8 cellular contexts compared by ENCODE assay signal in genomic region chr19:3185482-3186376, GRCh38. TPM values are rescaled to one million over a fixed set of nuclear protein-coding genes. Genes with fewer than 3 reads are reported as not detected.
A peak's percentile ranks its signal among the peaks of the same experiment; 100 is the strongest.
DNase-seq lines count a peak whose midpoint lies in the region; ATAC-seq and TF ChIP-seq lines count a peak whose summit lies in the region.

NCLN (plus strand) TSS chr19:3185930; CDS start chr19:3186031, 101 bp downstream.

- H3K4me3 Mint-ChIP-seq in CD4-positive, alpha-beta T cell, result peak within 1 kb of the TSS; percentile 93

- H3K9me3 ChIP-seq in CD4-positive, alpha-beta T cell (ENCODE audit: control insufficient read depth, low read length), result no peaks in the 10 kb centered on the region
- H3K9me3 ChIP-seq in lung (ENCODE audit: control insufficient read depth in 2 of 2, insufficient read depth in 1 of 2, low read length in 1 of 2), result no peaks in the 10 kb centered on the region

- peak within 1 kb of the TSS; percentile 93 for H3K4me3 ChIP-seq in lung

- 0% methylated on average over 67 to 90 of the region's 90 CpGs for WGBS in lung, 2 donors

- H3K27me3 Mint-ChIP-seq in CD4-positive, alpha-beta T cell, result no peaks in the 10 kb centered on the region

- DNase-seq in CD4-positive, alpha-beta T cell, result peak; percentile 88 to 96 (median 93)
- DNase-seq in HS-5 (ENCODE audit: low read depth) (peak; percentile 97), lung (ENCODE audit: low spot score) (peak; percentile 94)
- DNase-seq in NK-92 treated with Interleukin-12 subunit alpha and Interleukin-12 subunit beta, amount 100 ng/mL, for 24 hours (lab: John Stamatoyannopoulos, UW), result peak; percentile 91
- peak; percentile 98 for DNase-seq in activated CD8-positive, alpha-beta memory T cell treated with anti-CD3 and anti-CD28 coated beads for 24 hours
- peak; percentile 86 for DNase-seq in effector CD8-positive, alpha-beta T cell (lab: John Stamatoyannopoulos, UW)
- DNase-seq in stimulated activated CD4-positive, alpha-beta T cell treated with anti-CD3 and anti-CD28 coated beads, TNF-alpha, amount 100 ng/mL, for 4 hours (ENCODE audit: low read depth in 3 of 3), result peak; percentile 86 to 91 (median 91)

- peaks cover 0 to 8% of the 10 kb centered on the region in 2 donors for H3K36me3 ChIP-seq in lung (ENCODE audit: control insufficient read depth in 2 of 2, insufficient read depth in 2 of 2, low read length in 2 of 2)

- TF ChIP-seq CTCF in CD4-positive, alpha-beta T cell (IDR thresholded peaks at IDR 0.05), result no peak
- TF ChIP-seq CTCF in lung (IDR thresholded peaks at IDR 0.05; ENCODE audit: control extremely low read depth, extremely low read depth), result no peak

- no peaks in the 10 kb centered on the region for H3K27me3 ChIP-seq in CD4-positive, alpha-beta T cell (ENCODE audit: control insufficient read depth, insufficient read depth, low read length)
- no peaks in the 10 kb centered on the region for H3K27me3 ChIP-seq in lung (ENCODE audit: control insufficient read depth, insufficient read depth)

- H3K9me3 Mint-ChIP-seq in CD4-positive, alpha-beta T cell, result no peaks in the 10 kb centered on the region

- H3K36me3 Mint-ChIP-seq in CD4-positive, alpha-beta T cell (ENCODE audit: low read depth), result peaks cover 48% of the 10 kb centered on the region

- peak; percentile 82 for ATAC-seq in CD4-positive, alpha-beta T cell (ENCODE audit: poor library complexity)
- ATAC-seq in GM19468 (IDR thresholded peaks at IDR 0.05; ENCODE audit: extremely low read depth, unreplicated experiment), result peak; percentile 65
- ATAC-seq in lung (ENCODE audit: insufficient read depth, low FRiP score), result peak; percentile 97

- peak within 1 kb of the TSS; percentile 62 for H3K27ac ChIP-seq in CD4-positive, alpha-beta T cell (ENCODE audit: low read depth, low read length)
- peak within 1 kb of the TSS; percentile 61 to 76 for H3K27ac ChIP-seq in lung (ENCODE audit: low read depth in 1 of 2, low read length in 1 of 2)

- H3K27ac Mint-ChIP-seq in CD4-positive, alpha-beta T cell, result peak within 1 kb of the TSS; percentile 86

- intact Hi-C loops in CD4-positive, alpha-beta T cell (cut with DNase I, micrococcal nuclease), result loop anchor here (1.0 to 10.0 kb wide), 4 partner anchors 8 to 249 kb away; no protein-coding TSS in a partner anchor

- CTCF ChIA-PET in CD4-positive, alpha-beta T cell (lab: Charles Lee), result no interaction called here

- peaks cover 57% of the 10 kb centered on the region for H3K4me1 Mint-ChIP-seq in CD4-positive, alpha-beta T cell (ENCODE audit: low read depth)

- POLR2A ChIA-PET in CD4-positive, alpha-beta T cell (lab: Charles Lee), result interaction anchor here (0.6 to 4.1 kb wide), 14 partner anchors 9 to 316 kb away, joined by 3 to 19 read pairs (median 3); no protein-coding TSS in a partner anchor

- H3K4me1 ChIP-seq in lung (ENCODE audit: control insufficient read depth in 2 of 2, insufficient read depth in 2 of 2, low read length in 2 of 2), result peaks cover 0 to 22% of the 10 kb centered on the region in 2 donors

RNA-seq across cellular contexts. Expression of gene NCLN, which starts in this region (rescaled TPM):
- 10 to 100 TPM; 49.6 to 51.9 TPM for total RNA-seq in CD4-positive, alpha-beta T cell
- 100 to 1,000 TPM in 1 of 2 donors, 10 to 100 TPM in 1; 24.8 to 117 TPM for total RNA-seq in lung
- polyA plus RNA-seq in lung, result 10 to 100 TPM; 54.3 to 71.9 TPM

Comparison
In these comparisons a context has a peak if more than half of its experiments do, and no peak if none do; other contexts are left out.
1. Peak in every context shown above with its lines: DNase-seq, ATAC-seq, H3K4me3 ChIP-seq and H3K27ac ChIP-seq.